ENCODE assay signal across 14 cellular contexts in the genomic region with DNA sequence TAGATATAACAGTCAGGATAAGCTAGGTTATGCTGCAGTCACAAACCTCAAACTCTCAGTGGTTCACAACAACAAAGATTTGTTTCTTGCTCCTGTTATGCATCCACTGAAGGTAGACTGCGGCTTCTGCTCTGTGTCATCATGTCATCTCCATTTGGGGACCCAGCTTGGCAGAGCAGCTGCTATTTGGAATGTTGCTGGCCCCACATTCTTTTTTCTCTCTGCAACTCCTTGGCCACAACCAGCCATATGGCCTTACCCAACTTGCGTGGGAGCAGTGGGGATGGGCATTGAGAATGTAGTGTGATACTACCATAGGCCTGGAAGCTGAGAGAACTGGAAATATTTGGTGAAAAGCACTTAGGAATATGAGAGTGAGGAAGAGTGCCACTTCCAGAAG. TPM values are rescaled to one million over a fixed set of nuclear protein-coding genes. Genes with fewer than 3 reads are reported as not detected.
DNase-seq lines count a peak whose midpoint lies in the region; ATAC-seq and TF ChIP-seq lines count a peak whose summit lies in the region.
"Had no signal": no experiment of that assay in that cellular context is flagged by ENCODE, and none has a peak within 500 bp of the region (broad histone marks: within the 10 kb centered on the region; RNA-seq: fewer than 3 reads in every experiment).

No MANE protein-coding gene starts in this region.

- H3K27ac ChIP-seq in dorsolateral prefrontal cortex (peak overlapping the region in 32 of 59 donors; percentile 2 to 66 (median 28)), body of pancreas (no peak overlapping the region)
- H3K27ac ChIP-seq: A549, BLaER1 had no signal

- TF ChIP-seq POLR2A in body of pancreas (IDR thresholded peaks at IDR 0.05): no peak

- ATAC-seq in HG02973 (IDR thresholded peaks at IDR 0.05; ENCODE audit: unreplicated experiment) (no peak), body of pancreas (no peak)
- ATAC-seq: A549 had no signal

- 90 to 97% methylated on average over 2 of the region's 2 CpGs for WGBS in body of pancreas, 2 donors

- intact Hi-C loops in dorsolateral prefrontal cortex (cut with DNase I) (no loop called here), body of pancreas (cut with DNase I) (no loop called here)

- no peaks in the 10 kb centered on the region for H3K27me3 Mint-ChIP-seq in activated naive CD4-positive, alpha-beta T cell treated with anti-CD3 and anti-CD28 coated beads, Interleukin-2, amount 50 U/mL, for 24 hours
- H3K27me3 Mint-ChIP-seq: CD8-positive, alpha-beta memory T cell had no signal

- no peaks in the 10 kb centered on the region for H3K4me1 ChIP-seq in body of pancreas
- H3K4me1 ChIP-seq: A549, BLaER1, Caco-2 had no signal

- H3K36me3 ChIP-seq in body of pancreas (replicated peaks in 1 of 2; ENCODE audit: insufficient read depth in 1 of 2, low read depth in 2 of 2): peaks cover 4 to 17% of the 10 kb centered on the region in 2 donors

- no peaks in the 10 kb centered on the region for H3K9me3 Mint-ChIP-seq in activated naive CD4-positive, alpha-beta T cell treated with anti-CD3 and anti-CD28 coated beads, Interleukin-2, amount 50 U/mL, for 24 hours
- H3K9me3 Mint-ChIP-seq: HFFc6 had no signal

- peak overlapping the region; percentile 43 for H3K27ac Mint-ChIP-seq in activated naive CD4-positive, alpha-beta T cell treated with anti-CD3 and anti-CD28 coated beads, Interleukin-2, amount 50 U/mL, for 24 hours
- H3K27ac Mint-ChIP-seq: HFFc6 had no signal

- H3K36me3 Mint-ChIP-seq in activated naive CD4-positive, alpha-beta T cell treated with anti-CD3 and anti-CD28 coated beads, Interleukin-2, amount 50 U/mL, for 24 hours: peaks cover 34% of the 10 kb centered on the region

- no peaks in the 10 kb centered on the region for H3K4me1 Mint-ChIP-seq in activated naive CD4-positive, alpha-beta T cell treated with anti-CD3 and anti-CD28 coated beads, Interleukin-2, amount 50 U/mL, for 24 hours
- H3K4me1 Mint-ChIP-seq: CD8-positive, alpha-beta memory T cell had no signal

- H3K27me3 ChIP-seq in dorsolateral prefrontal cortex: no peaks in the 10 kb centered on the region
- H3K27me3 ChIP-seq in body of pancreas: no peaks in the 10 kb centered on the region
- H3K27me3 ChIP-seq: BLaER1 had no signal

- no peaks in the 10 kb centered on the region for H3K9me3 ChIP-seq in body of pancreas
- H3K9me3 ChIP-seq: A549, Caco-2, HAP-1 had no signal

- no peak for TF ChIP-seq CTCF in dorsolateral prefrontal cortex (IDR thresholded peaks at IDR 0.05 in 54 of 56, conservative IDR thresholded peaks at IDR 0.05 in 2 of 56; ENCODE audit: low read depth in 1 of 56, partially characterized antibody in 56 of 56)
- no peak for TF ChIP-seq CTCF in body of pancreas (IDR thresholded peaks at IDR 0.05)

- no peak for DNase-seq in activated naive CD4-positive, alpha-beta T cell treated with anti-CD3 and anti-CD28 coated beads, Interleukin-2, amount 50 U/mL, for 16 hours
- DNase-seq in dorsolateral prefrontal cortex: peak in 6 of 10 donors; percentile 9 to 64 (median 52)
- peak; percentile 12 for DNase-seq in occipital lobe (lab: John Stamatoyannopoulos, UW)
- no peak for DNase-seq in body of pancreas
- DNase-seq in ureter (ENCODE audit: low spot score): no peak
- DNase-seq: Caco-2; CD8-positive, alpha-beta memory T cell; HFFc6; IMR-90 had no signal

- H3K4me3 ChIP-seq in dorsolateral prefrontal cortex (no peak overlapping the region), body of pancreas (no peak overlapping the region)
- H3K4me3 ChIP-seq: A549, BLaER1, HAP-1 had no signal

- H3K4me3 Mint-ChIP-seq in activated naive CD4-positive, alpha-beta T cell treated with anti-CD3 and anti-CD28 coated beads, Interleukin-2, amount 50 U/mL, for 24 hours: no peak overlapping the region
- H3K4me3 Mint-ChIP-seq: CD8-positive, alpha-beta memory T cell; HFFc6 had no signal

RNA-seq across cellular contexts. Expression of a gene that starts 26.4 kb away (rescaled TPM):
- total RNA-seq in dorsolateral prefrontal cortex (10 to 100 TPM; 11.9 to 30.3 (median 19.3) TPM), occipital lobe (102 TPM), body of pancreas (10 to 100 TPM in 1 of 2 donors, 1 to 10 TPM in 1; 6.9 to 11.9 TPM), ureter (19.5 TPM)

RNA-seq across cellular contexts. Expression of a gene that starts 48.8 kb away (rescaled TPM):
- total RNA-seq in dorsolateral prefrontal cortex: 10 to 100 TPM; 37.9 to 56.3 (median 44.8) TPM
- total RNA-seq in occipital lobe: 17.0 TPM
- 10 to 100 TPM in 1 of 2 donors, 1 to 10 TPM in 1; 5.6 to 13.2 TPM for total RNA-seq in body of pancreas
- total RNA-seq in ureter: 28.2 TPM

Comparison
In these comparisons a context has a peak if more than half of its experiments do, and no peak if none do; other contexts are left out.
1. DNase-seq: peak in dorsolateral prefrontal cortex (6 of 10) and occipital lobe (single experiment); none in activated naive CD4-positive, alpha-beta T cell treated with anti-CD3 and anti-CD28 coated beads, Interleukin-2, amount 50 U/mL, for 16 hours (single experiment), body of pancreas (0 of 4) and ureter (single experiment).
2. H3K27ac ChIP-seq: peak in dorsolateral prefrontal cortex (32 of 59); none in body of pancreas (0 of 4).